ENCODE assay signal across 1 cellular context in genomic region chr10:76036410-76036940, GRCh38.
TF ChIP-seq lines count a peak whose summit lies in the region.

No MANE protein-coding gene starts in this region.

TF ChIP-seq in K562, 482 proteins besides CTCF, POLR2A, EP300 and RAD21 (continued from another document):
- TF ChIP-seq E2F8 (IDR thresholded peaks at IDR 0.05; ENCODE audit: low read depth, partially characterized antibody) (no peak), PHF8 (IDR thresholded peaks at IDR 0.05; ENCODE audit: borderline replicate concordance, low read length) (no peak), HES1 (IDR thresholded peaks at IDR 0.05; ENCODE audit: low read depth) (no peak), ZNF655 (CRISPR knock-in tag; IDR thresholded peaks at IDR 0.05) (no peak), ZBTB11 (CRISPR knock-in tag; IDR thresholded peaks at IDR 0.05) (no peak), MITF (IDR thresholded peaks at IDR 0.05) (no peak), ZNF232 (CRISPR knock-in tag; IDR thresholded peaks at IDR 0.05) (no peak), NFIX (CRISPR knock-in tag; IDR thresholded peaks at IDR 0.05; ENCODE audit: low read depth) (no peak), IRF2 (CRISPR knock-in tag; IDR thresholded peaks at IDR 0.05) (no peak), NR1H2 (CRISPR knock-in tag; IDR thresholded peaks at IDR 0.05) (no peak), CREB3L1 (IDR thresholded peaks at IDR 0.05; ENCODE audit: borderline replicate concordance, low read depth) (no peak), KLF1 (tag; IDR thresholded peaks at IDR 0.05) (no peak), MECOM (CRISPR knock-in tag; IDR thresholded peaks at IDR 0.05) (no peak), DEAF1 (CRISPR knock-in tag; IDR thresholded peaks at IDR 0.05) (peak; percentile 23; the same call in 1 of the 2 replicates), SMAD3 (CRISPR knock-in tag; conservative IDR thresholded peaks at IDR 0.05) (no peak), MCM2 (IDR thresholded peaks at IDR 0.05; ENCODE audit: low read depth) (no peak), KDM1A (IDR thresholded peaks at IDR 0.05) (no peak), BRD4 (IDR thresholded peaks at IDR 0.05) (no peak), FOXP1 (CRISPR knock-in tag; IDR thresholded peaks at IDR 0.05) (no peak), SNAPC5 (CRISPR knock-in tag; IDR thresholded peaks at IDR 0.05) (no peak)
